20 cellular contexts compared by ENCODE assay signal in the genomic region with DNA sequence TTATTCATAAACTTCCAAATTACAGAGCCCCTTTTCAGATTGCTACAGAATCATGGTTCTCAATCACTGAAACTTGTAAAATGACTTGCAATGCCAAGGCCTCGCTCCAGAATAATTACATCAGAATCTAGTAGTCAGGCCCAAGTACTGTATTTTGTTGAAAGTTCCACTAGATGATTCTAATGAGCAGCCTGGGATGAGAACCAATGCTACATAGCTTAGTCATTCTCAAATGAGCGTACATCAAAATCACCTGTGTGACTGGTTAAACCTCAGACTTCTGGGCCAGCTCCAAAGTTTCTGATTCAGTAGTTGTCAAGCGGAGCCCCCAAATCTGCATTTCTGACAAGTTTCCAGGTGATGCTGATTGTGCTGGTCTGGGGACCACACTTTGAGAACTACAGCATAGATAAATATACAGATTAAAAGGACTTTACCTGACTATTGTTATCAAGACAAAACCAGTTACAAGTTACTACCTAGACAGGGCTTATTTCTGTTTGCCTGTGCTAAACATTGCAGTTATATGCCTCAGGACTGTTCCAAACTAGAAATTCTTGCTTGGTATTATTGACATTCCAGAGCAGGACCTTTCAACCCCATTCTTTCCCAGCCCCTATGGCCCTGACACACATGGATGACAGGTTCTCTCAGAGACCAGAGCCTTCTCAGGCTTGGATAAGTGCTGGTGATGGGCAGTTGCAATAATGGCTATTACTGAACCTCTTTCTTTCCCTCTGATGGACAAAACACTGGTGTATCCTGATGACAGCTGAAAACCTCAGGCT.
DNase-seq lines count a peak whose midpoint lies in the region; ATAC-seq and TF ChIP-seq lines count a peak whose summit lies in the region.
"Had no signal": no experiment of that assay in that cellular context is flagged by ENCODE, and none has a peak within 500 bp of the region (broad histone marks: within the 10 kb centered on the region; RNA-seq: fewer than 3 reads in every experiment).

No MANE protein-coding gene starts in this region.

- H3K4me1 Mint-ChIP-seq in Calu3 (ENCODE audit: low read depth, unreplicated experiment) = peaks cover 38% of the 10 kb centered on the region

- CTCF ChIA-PET in Calu3 (lab: Charles Lee) = interaction anchor here (0.5 to 1.2 kb wide), 2 partner anchors 78 to 1001 kb away, joined by 3 read pairs; no protein-coding TSS in a partner anchor

- H3K4me3 Mint-ChIP-seq in Calu3 (ENCODE audit: low read depth, unreplicated experiment) = no peak overlapping the region
- H3K4me3 Mint-ChIP-seq: dendritic cell treated with granulocyte-macrophage colony-stimulating factor and Interleukin-4, amounts not matched to agents 40 ng/mL and 50 ng/mL, for 4 days; T-helper 1 cell treated with Interleukin-12 subunit alpha and Interleukin-12 subunit beta and Interleukin-4 antibody, amounts not matched to agents 30 μg/mL and 1 μg/mL, for 36 hours had no signal

- H3K36me3 Mint-ChIP-seq in Calu3 (ENCODE audit: insufficient read depth, unreplicated experiment) = no peaks in the 10 kb centered on the region

- no peaks in the 10 kb centered on the region for H3K27me3 Mint-ChIP-seq in Calu3 (ENCODE audit: unreplicated experiment)
- H3K27me3 Mint-ChIP-seq: dendritic cell treated with granulocyte-macrophage colony-stimulating factor and Interleukin-4, amounts not matched to agents 40 ng/mL and 50 ng/mL, for 4 days had no signal

- DNase-seq in Calu3 = peak; percentile 42
- DNase-seq in medulla oblongata (ENCODE audit: extremely low spot score) = peak; percentile 34
- DNase-seq in stimulated activated CD4-positive, alpha-beta T cell treated with anti-CD3 and anti-CD28 coated beads, Interleukin-2, amount 100 ng/mL, for 48 hours = no peak
- no peak for DNase-seq in NCI-H187 (lab: John Stamatoyannopoulos, UW)
- no peak for DNase-seq in NCI-H1930 (lab: John Stamatoyannopoulos, UW)
- DNase-seq: activated gamma-delta T cell, heart left ventricle, MM.1S, mucosa of descending colon, NCI-H2029, NCI-H510A, SHP77 had no signal

- no peak overlapping the region for H3K27ac Mint-ChIP-seq in Calu3 (ENCODE audit: unreplicated experiment)
- H3K27ac Mint-ChIP-seq: dendritic cell treated with granulocyte-macrophage colony-stimulating factor and Interleukin-4, amounts not matched to agents 40 ng/mL and 50 ng/mL, for 4 days; T-helper 1 cell treated with Interleukin-12 subunit alpha and Interleukin-12 subunit beta and Interleukin-4 antibody, amounts not matched to agents 30 μg/mL and 1 μg/mL, for 36 hours had no signal

- H3K9me3 Mint-ChIP-seq in Calu3 (ENCODE audit: low read depth, unreplicated experiment) = no peaks in the 10 kb centered on the region
- H3K9me3 Mint-ChIP-seq: dendritic cell treated with granulocyte-macrophage colony-stimulating factor and Interleukin-4, amounts not matched to agents 40 ng/mL and 50 ng/mL, for 4 days; T-helper 1 cell treated with Interleukin-12 subunit alpha and Interleukin-12 subunit beta and Interleukin-4 antibody, amounts not matched to agents 30 μg/mL and 1 μg/mL, for 36 hours had no signal

- no TSS peak for BruUV-seq in Calu3 (replicated peaks; lab: Mats Ljungman, UMichigan)

- peak overlapping the region; percentile 45 for H3K27ac ChIP-seq in VCaP
- H3K27ac ChIP-seq: esophagus muscularis mucosa, heart left ventricle, thoracic aorta had no signal

- ATAC-seq in esophagus mucosa (peak; percentile 80), HG02938 (IDR thresholded peaks at IDR 0.05; ENCODE audit: unreplicated experiment) (no peak)
- ATAC-seq: activated CD4-positive, CD25-positive, alpha-beta regulatory T cell treated with anti-CD3 and anti-CD28 coated beads, Interleukin-2, amount 50 U/mL, for 24 hours; heart left ventricle; mucosa of descending colon had no signal

- intact Hi-C loops in Calu3 (cut with micrococcal nuclease; ENCODE audit: unreplicated experiment) = loop anchor here (5.0 to 10.0 kb wide), 2 partner anchors 140 to 273 kb away; a partner anchor contains a TSS

- TF ChIP-seq CTCF in Calu3 (IDR thresholded peaks at IDR 0.05; ENCODE audit: unreplicated experiment) (no peak), VCaP (conservative IDR thresholded peaks at IDR 0.05) (no peak)

Comparison
In these comparisons a context has a peak if more than half of its experiments do, and no peak if none do; other contexts are left out.
1. DNase-seq: peak in Calu3 (single experiment) and medulla oblongata (single experiment); none in stimulated activated CD4-positive, alpha-beta T cell treated with anti-CD3 and anti-CD28 coated beads, Interleukin-2, amount 100 ng/mL, for 48 hours (0 of 2), NCI-H187 (0 of 2) and NCI-H1930 (0 of 2).